In the genomic region with DNA sequence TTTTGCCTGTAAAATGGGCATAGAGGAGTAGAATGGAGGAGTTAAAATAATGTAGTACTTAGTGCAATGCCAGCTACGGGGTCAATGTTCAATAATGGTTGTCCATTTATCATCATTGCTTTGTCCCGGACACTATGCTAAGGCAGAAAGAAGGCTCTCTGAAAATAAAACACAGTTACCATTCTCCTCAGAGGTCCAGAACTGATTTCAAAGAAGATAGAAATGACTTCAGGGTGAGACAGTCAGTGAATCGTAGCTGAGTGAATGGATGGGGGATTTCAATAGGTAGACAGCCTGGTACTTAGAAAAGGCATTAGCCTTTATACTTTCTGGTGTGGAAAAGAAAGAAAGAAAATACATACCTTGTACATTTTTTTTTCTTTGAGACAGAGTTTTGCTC, we compare ENCODE assay signal across 8 cellular contexts. TPM values are rescaled to one million over a fixed set of nuclear protein-coding genes. Genes with fewer than 3 reads are reported as not detected.
A peak's percentile ranks its signal among the peaks of the same experiment; 100 is the strongest.
DNase-seq lines count a peak whose midpoint lies in the region; ATAC-seq and TF ChIP-seq lines count a peak whose summit lies in the region.

No MANE protein-coding gene starts in this region.

- H3K27me3 Mint-ChIP-seq in activated naive CD4-positive, alpha-beta T cell treated with anti-CD3 and anti-CD28 coated beads for 36 hours (ENCODE audit: low read depth): no peaks in the 10 kb centered on the region
- no peaks in the 10 kb centered on the region for H3K27me3 Mint-ChIP-seq in stimulated activated naive B cell treated with anti-CD40 and anti-IgM and Interleukin-4, amounts not matched to agents 10 μg/mL and 1 μg/mL and 100 μg/mL, for 72 hours

- WGBS in thyroid gland, 2 donors: 46 to 60% methylated on average over 3 of the region's 3 CpGs

- H3K4me3 ChIP-seq in ascending aorta: peak overlapping the region in 1 of 2 donors; percentile 76
- no peak overlapping the region for H3K4me3 ChIP-seq in left lung
- peak overlapping the region in 1 of 3 donors; percentile 83 for H3K4me3 ChIP-seq in thyroid gland (replicated peaks in 1 of 3)

- peaks cover 62% of the 10 kb centered on the region for H3K4me1 Mint-ChIP-seq in activated naive CD4-positive, alpha-beta T cell treated with anti-CD3 and anti-CD28 coated beads for 36 hours (ENCODE audit: low read depth)
- peaks cover 5 to 23% of the 10 kb centered on the region in 2 donors for H3K4me1 Mint-ChIP-seq in stimulated activated naive B cell treated with anti-CD40 and anti-IgM and Interleukin-4, amounts not matched to agents 10 μg/mL and 1 μg/mL and 100 μg/mL, for 72 hours

- CTCF ChIA-PET in activated naive CD4-positive, alpha-beta T cell treated with anti-CD3 and anti-CD28 coated beads for 36 hours (lab: Charles Lee): interaction anchor here (1.1 to 1.2 kb wide), 3 partner anchors 11 to 63 kb away, joined by 4 to 5 read pairs (median 5); a partner anchor contains a TSS

- no peak for TF ChIP-seq POLR2A in thyroid gland (IDR thresholded peaks at IDR 0.05)

- intact Hi-C loops in activated naive CD4-positive, alpha-beta T cell treated with anti-CD3 and anti-CD28 coated beads for 36 hours (cut with micrococcal nuclease): loop anchor here (5.0 to 10.0 kb wide), 4 partner anchors 360 to 1023 kb away; no protein-coding TSS in a partner anchor
- intact Hi-C loops in ascending aorta (cut with DNase I): loop anchor here (5.0 kb wide), 2 partner anchors 140 to 695 kb away; a partner anchor contains a TSS
- intact Hi-C loops in left lung (cut with DNase I): no loop called here
- intact Hi-C loops in thyroid gland (cut with DNase I): no loop called here

- peak overlapping the region; percentile 91 for H3K4me3 Mint-ChIP-seq in activated naive CD4-positive, alpha-beta T cell treated with anti-CD3 and anti-CD28 coated beads for 36 hours
- H3K4me3 Mint-ChIP-seq in stimulated activated naive B cell treated with anti-CD40 and anti-IgM and Interleukin-4, amounts not matched to agents 10 μg/mL and 1 μg/mL and 100 μg/mL, for 72 hours: peak overlapping the region in 1 of 2 donors; percentile 89

- H3K36me3 ChIP-seq in ascending aorta (no peaks in the 10 kb centered on the region), left lung (no peaks in the 10 kb centered on the region), thyroid gland (no peaks in the 10 kb centered on the region)

- no peaks in the 10 kb centered on the region for H3K9me3 ChIP-seq in ascending aorta
- no peaks in the 10 kb centered on the region for H3K9me3 ChIP-seq in left lung
- H3K9me3 ChIP-seq in thyroid gland: no peaks in the 10 kb centered on the region

- H3K27ac ChIP-seq in ascending aorta: peak overlapping the region; percentile 86 to 87
- peak overlapping the region; percentile 87 to 94 for H3K27ac ChIP-seq in left lung
- H3K27ac ChIP-seq in thyroid gland: peak overlapping the region; percentile 80 to 96 (median 85)

- no peak for ATAC-seq in activated naive CD4-positive, alpha-beta T cell treated with anti-CD3 and anti-CD28 coated beads, Interleukin-2, amount 50 U/mL, for 72 hours
- ATAC-seq in left lung (no peak), GM18498 (IDR thresholded peaks at IDR 0.05; ENCODE audit: unreplicated experiment) (no peak), GM18868 (IDR thresholded peaks at IDR 0.05; ENCODE audit: unreplicated experiment) (no peak)
- ATAC-seq in stimulated activated naive B cell treated with anti-CD40 and anti-IgM and Interleukin-4, amounts not matched to agents 10 μg/mL and 1 μg/mL and 100 μg/mL, for 72 hours (replicated peaks): no peak

- peak overlapping the region; percentile 83 for H3K27ac Mint-ChIP-seq in activated naive CD4-positive, alpha-beta T cell treated with anti-CD3 and anti-CD28 coated beads for 36 hours
- peak overlapping the region in 1 of 2 donors; percentile 95 for H3K27ac Mint-ChIP-seq in activated naive CD4-positive, alpha-beta T cell treated with anti-CD3 and anti-CD28 coated beads, Interleukin-2, amount 50 U/mL, for 72 hours
- H3K27ac Mint-ChIP-seq in stimulated activated naive B cell treated with anti-CD40 and anti-IgM and Interleukin-4, amounts not matched to agents 10 μg/mL and 1 μg/mL and 100 μg/mL, for 72 hours: no peak overlapping the region

- H3K36me3 Mint-ChIP-seq in activated naive CD4-positive, alpha-beta T cell treated with anti-CD3 and anti-CD28 coated beads for 36 hours (ENCODE audit: low read depth): peaks cover 11% of the 10 kb centered on the region
- peaks cover 9 to 15% of the 10 kb centered on the region in 2 donors for H3K36me3 Mint-ChIP-seq in activated naive CD4-positive, alpha-beta T cell treated with anti-CD3 and anti-CD28 coated beads, Interleukin-2, amount 50 U/mL, for 72 hours
- no peaks in the 10 kb centered on the region for H3K36me3 Mint-ChIP-seq in stimulated activated naive B cell treated with anti-CD40 and anti-IgM and Interleukin-4, amounts not matched to agents 10 μg/mL and 1 μg/mL and 100 μg/mL, for 72 hours

- H3K9me3 Mint-ChIP-seq in activated naive CD4-positive, alpha-beta T cell treated with anti-CD3 and anti-CD28 coated beads for 36 hours: peaks cover 1% of the 10 kb centered on the region
- no peaks in the 10 kb centered on the region for H3K9me3 Mint-ChIP-seq in activated naive CD4-positive, alpha-beta T cell treated with anti-CD3 and anti-CD28 coated beads, Interleukin-2, amount 50 U/mL, for 72 hours
- no peaks in the 10 kb centered on the region for H3K9me3 Mint-ChIP-seq in stimulated activated naive B cell treated with anti-CD40 and anti-IgM and Interleukin-4, amounts not matched to agents 10 μg/mL and 1 μg/mL and 100 μg/mL, for 72 hours

- DNase-seq in activated naive CD4-positive, alpha-beta T cell treated with anti-CD3 and anti-CD28 coated beads for 36 hours: no peak
- DNase-seq in activated naive CD4-positive, alpha-beta T cell treated with anti-CD3 and anti-CD28 coated beads, Interleukin-2, amount 50 U/mL, for 72 hours (ENCODE audit: low spot score in 2 of 2): no peak
- DNase-seq in ascending aorta (ENCODE audit: low spot score in 2 of 2) (no peak), left lung (no peak), thyroid gland (no peak)
- no peak for DNase-seq in stimulated activated naive B cell treated with anti-CD40 and anti-IgM and Interleukin-4, amounts not matched to agents 10 μg/mL and 1 μg/mL and 100 μg/mL, for 72 hours

- no peak for TF ChIP-seq CTCF in ascending aorta (IDR thresholded peaks at IDR 0.05)
- no peak for TF ChIP-seq CTCF in left lung (IDR thresholded peaks at IDR 0.05)
- TF ChIP-seq CTCF in thyroid gland (IDR thresholded peaks at IDR 0.05): no peak

- H3K4me1 ChIP-seq in ascending aorta (peaks cover 3 to 17% of the 10 kb centered on the region in 2 donors), left lung (peaks cover 4 to 24% of the 10 kb centered on the region in 2 donors), thyroid gland (peaks cover 7 to 18% of the 10 kb centered on the region in 2 donors)

- H3K27me3 ChIP-seq in ascending aorta (no peaks in the 10 kb centered on the region), left lung (no peaks in the 10 kb centered on the region), thyroid gland (no peaks in the 10 kb centered on the region)

RNA-seq across cellular contexts. Expression of a gene that starts 1.2 kb away (rescaled TPM):
- total RNA-seq in activated naive CD4-positive, alpha-beta T cell treated with anti-CD3 and anti-CD28 coated beads for 36 hours: 10 to 100 TPM; 50.2 to 50.9 TPM
- 10 to 100 TPM; 37.5 to 44.9 TPM for total RNA-seq in activated naive CD4-positive, alpha-beta T cell treated with anti-CD3 and anti-CD28 coated beads, Interleukin-2, amount 50 U/mL, for 72 hours
- total RNA-seq in ascending aorta: 37.1 TPM
- total RNA-seq in left lung: 10 to 100 TPM; 44.8 to 52.4 TPM
- total RNA-seq in thyroid gland: 100 to 1,000 TPM in 1 of 4 donors, 10 to 100 TPM in 3; 90.1 to 101 (median 92.7) TPM

RNA-seq across cellular contexts. Expression of a gene that starts 50.5 kb away (rescaled TPM):
- 10 to 100 TPM; 26.9 to 30.7 TPM for total RNA-seq in activated naive CD4-positive, alpha-beta T cell treated with anti-CD3 and anti-CD28 coated beads for 36 hours
- 10 to 100 TPM; 18.2 to 32.0 TPM for total RNA-seq in activated naive CD4-positive, alpha-beta T cell treated with anti-CD3 and anti-CD28 coated beads, Interleukin-2, amount 50 U/mL, for 72 hours
- total RNA-seq in ascending aorta (28.3 TPM), left lung (10 to 100 TPM; 11.2 to 22.6 TPM), thyroid gland (10 to 100 TPM; 15.6 to 29.3 (median 18.3) TPM)

Comparison
In these comparisons a context has a peak if more than half of its experiments do, and no peak if none do; other contexts are left out.
1. intact Hi-C loops: an anchor here in activated naive CD4-positive, alpha-beta T cell treated with anti-CD3 and anti-CD28 coated beads for 36 hours (5.0 to 10.0 kb wide) and ascending aorta (5.0 kb wide); none called in left lung and thyroid gland.